In the genomic region with DNA sequence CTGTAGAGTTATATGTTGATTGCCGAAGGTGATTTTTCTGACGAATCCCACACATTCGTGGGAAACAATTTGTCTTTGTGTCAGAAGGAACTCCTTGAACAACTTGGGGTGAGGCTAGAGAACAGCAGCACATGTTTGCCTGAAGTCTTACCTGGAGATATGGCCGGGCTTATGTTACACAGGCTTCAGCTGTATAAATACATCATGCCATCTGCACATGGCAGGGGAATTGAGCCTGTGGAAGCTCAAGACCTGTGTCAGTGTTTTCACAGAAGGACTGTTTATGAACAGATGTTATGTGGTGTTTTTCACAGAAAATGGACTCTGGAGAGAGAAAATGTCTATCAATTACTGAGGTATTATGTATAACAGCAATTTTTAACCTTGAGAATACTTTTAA, we compare ENCODE assay signal across 22 cellular contexts.
"Had no signal": no experiment of that assay in that cellular context is flagged by ENCODE, and none has a peak within 500 bp of the region (broad histone marks: within the 10 kb centered on the region; RNA-seq: fewer than 3 reads in every experiment).

No MANE protein-coding gene starts in this region.

- ATAC-seq: activated CD4-positive, alpha-beta T cell treated with anti-CD3 and anti-CD28 coated beads for 36 hours; activated naive CD4-positive, alpha-beta T cell treated with anti-CD3 and anti-CD28 coated beads, Interleukin-2, amount 50 U/mL, for 72 hours; activated T-helper 17 cell treated with anti-CD3 and anti-CD28 coated beads, Interleukin-2, amount 50 U/mL, for 72 hours; effector memory CD8-positive, alpha-beta T cell; gastrocnemius medialis; natural killer cell treated with Interleukin-12 subunit alpha and Interleukin-12 subunit beta and Interleukin-15 and Interleukin-18, amount 100 ng/mL, for 72 hours; right lobe of liver; stimulated activated effector memory CD8-positive, alpha-beta T cell treated with anti-CD3 and anti-CD28 coated beads, Interleukin-12 subunit alpha, Interleukin-12 subunit beta, amount 100 ng/mL, for 72 hours had no signal

- DNase-seq: activated B cell treated with CpG ODN at 0.5 μM for 24 hours; activated CD4-positive, alpha-beta T cell treated with anti-CD3 and anti-CD28 coated beads for 36 hours; activated CD4-positive, alpha-beta T cell treated with anti-CD3 and anti-CD28 coated beads, Interleukin-2, amount 50 U/mL, for 4 hours; activated CD8-positive, alpha-beta memory T cell treated with anti-CD3 and anti-CD28 coated beads for 24 hours; activated CD8-positive, alpha-beta memory T cell treated with anti-CD3 and anti-CD28 coated beads, Interleukin-2, amount 50 U/mL, for 4 hours; activated T-cell treated with anti-CD3 and anti-CD28 coated beads, Interleukin-2, amount 50 U/mL, for 24 hours; aorta; brain microvascular endothelial cell; dermis blood vessel endothelial cell; effector memory CD8-positive, alpha-beta T cell; gastrocnemius medialis; nucleus accumbens; right lobe of liver; small intestine; stimulated activated CD4-positive, alpha-beta T cell treated with anti-CD3 and anti-CD28 coated beads, Interleukin-2, amount 100 ng/mL, for 24 hours; stomach; T1000 had no signal

- H3K9me3 Mint-ChIP-seq: activated B cell treated with CpG ODN at 0.5 μM for 24 hours; activated naive CD4-positive, alpha-beta T cell treated with anti-CD3 and anti-CD28 coated beads, Interleukin-2, amount 50 U/mL, for 72 hours; activated T-cell treated with anti-CD3 and anti-CD28 coated beads, Interleukin-2, amount 50 U/mL, for 24 hours; activated T-helper 17 cell treated with anti-CD3 and anti-CD28 coated beads, Interleukin-2, amount 50 U/mL, for 72 hours; effector memory CD8-positive, alpha-beta T cell; memory B cell; natural killer cell treated with Interleukin-12 subunit alpha and Interleukin-12 subunit beta and Interleukin-15 and Interleukin-18, amount 100 ng/mL, for 72 hours; stimulated activated effector memory CD8-positive, alpha-beta T cell treated with anti-CD3 and anti-CD28 coated beads, Interleukin-12 subunit alpha, Interleukin-12 subunit beta, amount 100 ng/mL, for 72 hours had no signal

- H3K27ac Mint-ChIP-seq: activated B cell treated with CpG ODN at 0.5 μM for 24 hours; activated CD4-positive, alpha-beta T cell treated with anti-CD3 and anti-CD28 coated beads for 36 hours; activated naive CD4-positive, alpha-beta T cell treated with anti-CD3 and anti-CD28 coated beads, Interleukin-2, amount 50 U/mL, for 72 hours; activated T-cell treated with anti-CD3 and anti-CD28 coated beads, Interleukin-2, amount 50 U/mL, for 24 hours; activated T-helper 17 cell treated with anti-CD3 and anti-CD28 coated beads, Interleukin-2, amount 50 U/mL, for 72 hours; effector memory CD8-positive, alpha-beta T cell; memory B cell; natural killer cell treated with Interleukin-12 subunit alpha and Interleukin-12 subunit beta and Interleukin-15 and Interleukin-18, amount 100 ng/mL, for 72 hours; stimulated activated effector memory CD8-positive, alpha-beta T cell treated with anti-CD3 and anti-CD28 coated beads, Interleukin-12 subunit alpha, Interleukin-12 subunit beta, amount 100 ng/mL, for 72 hours had no signal

- H3K4me1 Mint-ChIP-seq: activated CD4-positive, alpha-beta T cell treated with anti-CD3 and anti-CD28 coated beads for 36 hours; activated T-helper 17 cell treated with anti-CD3 and anti-CD28 coated beads, Interleukin-2, amount 50 U/mL, for 72 hours; stimulated activated effector memory CD8-positive, alpha-beta T cell treated with anti-CD3 and anti-CD28 coated beads, Interleukin-12 subunit alpha, Interleukin-12 subunit beta, amount 100 ng/mL, for 72 hours had no signal

- H3K4me3 Mint-ChIP-seq: activated B cell treated with CpG ODN at 0.5 μM for 24 hours; activated CD4-positive, alpha-beta T cell treated with anti-CD3 and anti-CD28 coated beads for 36 hours; activated T-cell treated with anti-CD3 and anti-CD28 coated beads, Interleukin-2, amount 50 U/mL, for 24 hours; activated T-helper 17 cell treated with anti-CD3 and anti-CD28 coated beads, Interleukin-2, amount 50 U/mL, for 72 hours; effector memory CD8-positive, alpha-beta T cell; memory B cell; natural killer cell treated with Interleukin-12 subunit alpha and Interleukin-12 subunit beta and Interleukin-15 and Interleukin-18, amount 100 ng/mL, for 72 hours; stimulated activated effector memory CD8-positive, alpha-beta T cell treated with anti-CD3 and anti-CD28 coated beads, Interleukin-12 subunit alpha, Interleukin-12 subunit beta, amount 100 ng/mL, for 72 hours had no signal

- H3K36me3 Mint-ChIP-seq: activated naive CD4-positive, alpha-beta T cell treated with anti-CD3 and anti-CD28 coated beads, Interleukin-2, amount 50 U/mL, for 72 hours; memory B cell; natural killer cell treated with Interleukin-12 subunit alpha and Interleukin-12 subunit beta and Interleukin-15 and Interleukin-18, amount 100 ng/mL, for 72 hours; stimulated activated effector memory CD8-positive, alpha-beta T cell treated with anti-CD3 and anti-CD28 coated beads, Interleukin-12 subunit alpha, Interleukin-12 subunit beta, amount 100 ng/mL, for 72 hours had no signal
